In genomic region chr11:208177-208916, GRCh38 we compare ENCODE assay signal across 1 cellular context.
TF ChIP-seq lines count a peak whose summit lies in the region.

No MANE protein-coding gene starts in this region.

TF ChIP-seq in K562, 482 proteins besides CTCF, POLR2A, EP300 and RAD21 (continued from another document and continues in another):
- TF ChIP-seq ZNF592 (IDR thresholded peaks at IDR 0.05) (peak; percentile 53), POLR2B (IDR thresholded peaks at IDR 0.05; ENCODE audit: low read depth, partially characterized antibody) (peak; percentile 80), HMGN3 (IDR thresholded peaks at IDR 0.05; ENCODE audit: borderline replicate concordance, extremely low read depth, insufficient read length, low read depth, low read length) (peak; percentile 76), MCM7 (IDR thresholded peaks at IDR 0.05) (no peak), HIVEP1 (CRISPR knock-in tag; IDR thresholded peaks at IDR 0.05) (no peak), ATF3 (IDR thresholded peaks at IDR 0.05) (no peak), ATF3 (CRISPR knock-in tag; conservative IDR thresholded peaks at IDR 0.05) (no peak), ASH1L (IDR thresholded peaks at IDR 0.05; ENCODE audit: borderline replicate concordance, low read depth, partially characterized antibody) (no peak), ATF6 (CRISPR knock-in tag; IDR thresholded peaks at IDR 0.05) (no peak), PHF8 (IDR thresholded peaks at IDR 0.05; ENCODE audit: borderline replicate concordance, low read length) (peak; percentile 60; the same call in 1 of the 2 replicates), SNIP1 (IDR thresholded peaks at IDR 0.05; ENCODE audit: low read depth) (no peak), SIRT6 (IDR thresholded peaks at IDR 0.05; ENCODE audit: low read depth, low read length) (no peak), FIP1L1 (IDR thresholded peaks at IDR 0.05; ENCODE audit: low read depth, low read length, poor library complexity, severe bottlenecking) (peak; percentile 64), CBX1 (IDR thresholded peaks at IDR 0.05; ENCODE audit: low read depth) (peak; percentile 32; the same call in 1 of the 2 replicates), NCOA4 (IDR thresholded peaks at IDR 0.05; ENCODE audit: partially characterized antibody) (no peak), ZBTB9 (CRISPR knock-in tag; IDR thresholded peaks at IDR 0.05) (0 out of 2 replicates have a peak, but pooled peaks have one; percentile 14), SNAPC5 (CRISPR knock-in tag; IDR thresholded peaks at IDR 0.05) (no peak), SP2 (IDR thresholded peaks at IDR 0.05; ENCODE audit: extremely low read depth, low read depth, low read length, poor library complexity, severe bottlenecking) (no peak), MECOM (CRISPR knock-in tag; IDR thresholded peaks at IDR 0.05) (no peak), ELF1 (tag; IDR thresholded peaks at IDR 0.05) (peak; percentile 51; the same call in 1 of the 2 replicates), GMEB1 (CRISPR knock-in tag; IDR thresholded peaks at IDR 0.05) (peak; percentile 89), ZNF518B (CRISPR knock-in tag; IDR thresholded peaks at IDR 0.05) (no peak), MYBL2 (IDR thresholded peaks at IDR 0.05; ENCODE audit: low read depth) (no peak), MYBL2 (CRISPR knock-in tag; IDR thresholded peaks at IDR 0.05; ENCODE audit: borderline replicate concordance) (no peak), ZNF354B (CRISPR knock-in tag; IDR thresholded peaks at IDR 0.05) (no peak), SIN3B (IDR thresholded peaks at IDR 0.05; ENCODE audit: low read depth) (peak; percentile 42), TAF1 (IDR thresholded peaks at IDR 0.05; ENCODE audit: control insufficient read depth, extremely low read depth, insufficient read depth, low read length, severe bottlenecking) (peak; percentile 68), KLF10 (CRISPR knock-in tag; IDR thresholded peaks at IDR 0.05) (no peak), ZNF609 (CRISPR knock-in tag; IDR thresholded peaks at IDR 0.05; ENCODE audit: borderline replicate concordance) (no peak), ZC3H4 (CRISPR knock-in tag; IDR thresholded peaks at IDR 0.05; ENCODE audit: borderline replicate concordance) (peak; percentile 6; the same call in 1 of the 2 replicates), ZNF282 (CRISPR knock-in tag; IDR thresholded peaks at IDR 0.05) (no peak), ZBTB7A (IDR thresholded peaks at IDR 0.05; ENCODE audit: borderline replicate concordance, control insufficient read depth, low read depth, low read length) (peak; percentile 78), TCF7 (IDR thresholded peaks at IDR 0.05; ENCODE audit: borderline replicate concordance) (no peak), ZC3H8 (IDR thresholded peaks at IDR 0.05) (no peak), MXI1 (IDR thresholded peaks at IDR 0.05; ENCODE audit: low read depth, low read length) (peak; percentile 60; the same call in 1 of the 2 replicates), POLR2G (IDR thresholded peaks at IDR 0.05; ENCODE audit: low read depth, low read length) (peak; percentile 86), ZNF124 (CRISPR knock-in tag; IDR thresholded peaks at IDR 0.05) (no peak), RBM14 (IDR thresholded peaks at IDR 0.05; ENCODE audit: borderline replicate concordance, insufficient read depth, low read depth, low read length) (0 out of 2 replicates have a peak, but pooled peaks have one; percentile 10), ZNF830 (CRISPR knock-in tag; IDR thresholded peaks at IDR 0.05) (no peak), MCM3 (IDR thresholded peaks at IDR 0.05) (no peak), NFE2 (IDR thresholded peaks at IDR 0.05; ENCODE audit: low read depth) (no peak), TBP (optimal IDR thresholded peaks at IDR 0.05; ENCODE audit: low read depth, low read length) (peak; percentile 50), BRF2 (IDR thresholded peaks at IDR 0.05; ENCODE audit: borderline replicate concordance, insufficient read depth, insufficient read length) (no peak)
